ENCODE assay signal across 18 cellular contexts in the genomic region with DNA sequence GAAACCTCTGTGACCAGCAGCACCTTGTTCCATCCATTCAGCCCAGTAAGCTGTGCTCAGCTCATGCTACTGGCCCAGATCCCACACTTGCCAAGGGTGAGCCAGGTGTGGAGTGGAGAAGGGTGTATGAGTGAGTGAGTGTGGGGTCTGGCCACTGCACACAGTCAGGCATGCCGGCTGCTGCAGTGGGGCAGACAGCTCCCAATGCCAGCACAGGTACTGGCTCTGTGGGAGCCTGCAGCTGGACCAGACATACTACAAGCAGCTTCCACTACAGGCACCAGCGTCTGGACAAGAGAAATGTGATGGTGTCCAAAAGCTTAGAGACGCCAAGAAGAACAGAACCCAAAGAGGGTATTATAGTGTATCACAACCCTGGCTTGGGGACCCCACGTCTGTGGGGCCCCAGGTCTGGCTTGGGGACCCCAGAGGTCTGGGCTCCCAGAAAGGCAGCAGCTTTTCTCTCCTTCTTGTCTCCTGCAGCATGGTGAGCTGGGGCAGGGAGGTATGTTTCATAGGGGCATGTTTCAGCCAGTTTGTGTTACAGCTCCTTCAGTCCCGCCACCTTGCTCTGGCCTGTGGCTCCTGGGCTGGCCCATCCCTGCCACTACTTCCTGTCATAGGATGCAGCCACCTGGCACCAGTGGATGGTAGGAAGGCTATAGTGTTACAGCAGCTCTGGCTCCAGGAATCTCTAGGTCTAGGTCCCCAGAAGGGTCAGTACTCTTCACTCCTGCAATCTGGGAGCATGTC.
DNase-seq lines count a peak whose midpoint lies in the region; ATAC-seq, FAIRE-seq and TF ChIP-seq lines count a peak whose summit lies in the region.
"Had no signal": no experiment of that assay in that cellular context is flagged by ENCODE, and none has a peak within 500 bp of the region (broad histone marks: within the 10 kb centered on the region; RNA-seq: fewer than 3 reads in every experiment).

No MANE protein-coding gene starts in this region.

- H3K27me3 ChIP-seq in endodermal cell (ENCODE audit: control insufficient read depth, insufficient read depth, low read length, poor library complexity, severe bottlenecking): no peaks in the 10 kb centered on the region
- no peaks in the 10 kb centered on the region for H3K27me3 ChIP-seq in spleen (replicated peaks in 1 of 7)
- H3K27me3 ChIP-seq in aorta (ENCODE audit: control insufficient read depth in 1 of 2, insufficient read depth in 2 of 2, low read length in 1 of 2): no peaks in the 10 kb centered on the region

- H3K27me3 Mint-ChIP-seq in endodermal cell (ENCODE audit: insufficient read depth): no peaks in the 10 kb centered on the region
- H3K27me3 Mint-ChIP-seq: CD4-positive, alpha-beta memory T cell had no signal

- H3K36me3 Mint-ChIP-seq in endodermal cell (ENCODE audit: low read depth): no peaks in the 10 kb centered on the region
- H3K36me3 Mint-ChIP-seq: CD4-positive, alpha-beta memory T cell had no signal

- TF ChIP-seq CTCF in endodermal cell (conservative IDR thresholded peaks at IDR 0.05) (no peak), kidney (IDR thresholded peaks at IDR 0.05; ENCODE audit: borderline replicate concordance, extremely low read depth, insufficient read depth) (no peak), spleen (IDR thresholded peaks at IDR 0.05 in 8 of 11, conservative IDR thresholded peaks at IDR 0.05 in 3 of 11) (no peak)

- H3K4me1 Mint-ChIP-seq in endodermal cell: no peaks in the 10 kb centered on the region
- H3K4me1 Mint-ChIP-seq: CD4-positive, alpha-beta memory T cell had no signal

- FAIRE-seq in kidney (lab: Jason Lieb, UNC): no peak
- FAIRE-seq in GM12892 (lab: Jason Lieb, UNC): no peak
- FAIRE-seq: GM18507, H54 had no signal

- peaks cover 1% of the 10 kb centered on the region for H3K9me3 Mint-ChIP-seq in endodermal cell

- H3K4me3 ChIP-seq in endodermal cell (ENCODE audit: low read length) (no peak overlapping the region), kidney (ENCODE audit: low read length in 2 of 2) (no peak overlapping the region), spleen (no peak overlapping the region), aorta (ENCODE audit: low read length in 2 of 2) (no peak overlapping the region)

- DNase-seq in endodermal cell (no peak), kidney (peak; percentile 39), spleen (peak; percentile 65), aorta (no peak), NOMO-1 treated with dmso at 0.1 percent for 144 hours (lab: John Stamatoyannopoulos, UW; ENCODE audit: unreplicated experiment) (no peak), NCI-H187 (lab: John Stamatoyannopoulos, UW) (no peak), GDM1 (lab: John Stamatoyannopoulos, UW) (no peak), GM12892 (ENCODE audit: insufficient read length) (no peak)
- DNase-seq: C1 segment of cervical spinal cord, Calu3, COR-L47, DMS53, DMS79 treated with DMSO at 0.1 percent for 48 hours, GOT3, HCEC 1CT had no signal

- H3K36me3 ChIP-seq in endodermal cell (ENCODE audit: control insufficient read depth, insufficient read depth, low read length): no peaks in the 10 kb centered on the region
- no peaks in the 10 kb centered on the region for H3K36me3 ChIP-seq in kidney (ENCODE audit: control insufficient read depth in 1 of 2, insufficient read depth in 2 of 2, low read length in 2 of 2)
- H3K36me3 ChIP-seq in spleen: no peaks in the 10 kb centered on the region
- H3K36me3 ChIP-seq in aorta (ENCODE audit: control insufficient read depth in 1 of 2, insufficient read depth in 2 of 2, low read length in 1 of 2): no peaks in the 10 kb centered on the region

- no peak for TF ChIP-seq POLR2A in spleen (IDR thresholded peaks at IDR 0.05)
- no peak for TF ChIP-seq POLR2A in GM12892 (IDR thresholded peaks at IDR 0.05; ENCODE audit: low read depth, low read length)

- ATAC-seq in aorta (ENCODE audit: low FRiP score): peak; percentile 26

- no peak overlapping the region for H3K4me3 Mint-ChIP-seq in endodermal cell
- H3K4me3 Mint-ChIP-seq: CD4-positive, alpha-beta memory T cell had no signal

- no peak overlapping the region for H3K9ac ChIP-seq in endodermal cell (ENCODE audit: extremely low read depth, low read length, poor library complexity, severe bottlenecking)
- H3K9ac ChIP-seq in kidney (ENCODE audit: low read length in 2 of 2): no peak overlapping the region

- intact Hi-C loops in kidney (cut with DNase I): no loop called here
- intact Hi-C loops in spleen (cut with DNase I; ENCODE audit: low total_unique reads): no loop called here
- intact Hi-C loops in aorta (cut with DNase I): no loop called here

- H3K4me1 ChIP-seq in endodermal cell (ENCODE audit: control insufficient read depth, insufficient read depth, low read length): no peaks in the 10 kb centered on the region
- no peaks in the 10 kb centered on the region for H3K4me1 ChIP-seq in kidney (ENCODE audit: control insufficient read depth in 1 of 2, insufficient read depth in 1 of 2, low read depth in 1 of 2, low read length in 2 of 2)
- no peaks in the 10 kb centered on the region for H3K4me1 ChIP-seq in spleen
- no peaks in the 10 kb centered on the region for H3K4me1 ChIP-seq in aorta (ENCODE audit: control insufficient read depth in 1 of 2, insufficient read depth in 2 of 2, low read length in 2 of 2)

- H3K27ac Mint-ChIP-seq in endodermal cell: peak overlapping the region; percentile 1
- H3K27ac Mint-ChIP-seq: CD4-positive, alpha-beta memory T cell had no signal

- H3K27ac ChIP-seq in endodermal cell (ENCODE audit: low read depth, low read length): no peak overlapping the region
- no peak overlapping the region for H3K27ac ChIP-seq in kidney (ENCODE audit: low read depth in 2 of 2, low read length in 2 of 2)
- no peak overlapping the region for H3K27ac ChIP-seq in spleen
- no peak overlapping the region for H3K27ac ChIP-seq in aorta (ENCODE audit: low read depth in 1 of 2, low read length in 2 of 2)

- H3K9me3 ChIP-seq in endodermal cell (ENCODE audit: control insufficient read depth, low read length): no peaks in the 10 kb centered on the region
- H3K9me3 ChIP-seq in kidney (ENCODE audit: control insufficient read depth in 1 of 2, low read length in 2 of 2): peaks cover 2 to 7% of the 10 kb centered on the region in 2 donors
- peaks cover 0 to 57% (median 46%) of the 10 kb centered on the region in 8 donors for H3K9me3 ChIP-seq in spleen
- H3K9me3 ChIP-seq in aorta (ENCODE audit: control insufficient read depth, low read length): no peaks in the 10 kb centered on the region

- WGBS in endodermal cell (ENCODE audit: insufficient coverage in 1 of 2, insufficient read length in 1 of 2), 2 experiments: 57 to 81% methylated on average over 3 to 5 of the region's 5 CpGs
- 69 to 85% (median 82%) methylated on average over 5 of the region's 5 CpGs for whole genome bisulfite sequencing in spleen, 5 donors
- 72 to 81% methylated on average over 5 of the region's 5 CpGs for WGBS in aorta, 2 donors

Comparison
In these comparisons a context has a peak if more than half of its experiments do, and no peak if none do; other contexts are left out.
1. DNase-seq: peak in kidney (single experiment) and spleen (single experiment); none in endodermal cell (single experiment), aorta (0 of 2), NOMO-1 treated with dmso at 0.1 percent for 144 hours (single experiment), NCI-H187 (0 of 2), GDM1 (single experiment) and GM12892 (single experiment).